In genomic region chr11:128239224-128239790, GRCh38 we compare ENCODE assay signal across 10 cellular contexts.
A peak's percentile ranks its signal among the peaks of the same experiment; 100 is the strongest.
DNase-seq lines count a peak whose midpoint lies in the region; ATAC-seq lines count a peak whose summit lies in the region.
"Had no signal": no experiment of that assay in that cellular context is flagged by ENCODE, and none has a peak within 500 bp of the region (broad histone marks: within the 10 kb centered on the region; RNA-seq: fewer than 3 reads in every experiment).

No MANE protein-coding gene starts in this region.

- peak overlapping the region; percentile 39 to 86 for H3K27ac Mint-ChIP-seq in activated naive CD4-positive, alpha-beta T cell treated with anti-CD3 and anti-CD28 coated beads, Interleukin-2, amount 50 U/mL, for 72 hours
- H3K27ac Mint-ChIP-seq: neural progenitor cell had no signal

- no peaks in the 10 kb centered on the region for H3K27me3 ChIP-seq in neuron (ENCODE audit: insufficient read depth, low read length)
- H3K27me3 ChIP-seq: neural progenitor cell had no signal

- peak overlapping the region; percentile 40 for H2AFZ ChIP-seq in neuron (ENCODE audit: low read depth, low read length)
- H2AFZ ChIP-seq: neural progenitor cell had no signal

- H3K9me3 ChIP-seq in neuron (ENCODE audit: low read length), result no peaks in the 10 kb centered on the region

- no peaks in the 10 kb centered on the region for H3K4me1 ChIP-seq in neuron (ENCODE audit: insufficient read depth, low read length)

- H3K36me3 Mint-ChIP-seq in activated naive CD4-positive, alpha-beta T cell treated with anti-CD3 and anti-CD28 coated beads, Interleukin-2, amount 50 U/mL, for 72 hours, result no peaks in the 10 kb centered on the region
- H3K36me3 Mint-ChIP-seq: neural progenitor cell had no signal

- ATAC-seq in GM21723 (IDR thresholded peaks at IDR 0.05; ENCODE audit: unreplicated experiment), result peak; percentile 5
- ATAC-seq in activated naive CD4-positive, alpha-beta T cell treated with anti-CD3 and anti-CD28 coated beads, Interleukin-2, amount 50 U/mL, for 72 hours, result peak; percentile 29 to 48
- no peak for ATAC-seq in GM18517 (IDR thresholded peaks at IDR 0.05; ENCODE audit: unreplicated experiment)

- no peaks in the 10 kb centered on the region for H3K9me3 Mint-ChIP-seq in activated naive CD4-positive, alpha-beta T cell treated with anti-CD3 and anti-CD28 coated beads, Interleukin-2, amount 50 U/mL, for 72 hours

- H3K36me3 ChIP-seq in neuron (ENCODE audit: insufficient read depth, low read length), result no peaks in the 10 kb centered on the region
- H3K36me3 ChIP-seq: neural progenitor cell had no signal

- no peak overlapping the region for H3K4me3 ChIP-seq in neuron (ENCODE audit: low read length)
- H3K4me3 ChIP-seq: neural progenitor cell had no signal

- peak; percentile 1 for DNase-seq in ELR (ENCODE audit: low read depth)
- DNase-seq in activated naive CD4-positive, alpha-beta T cell treated with anti-CD3 and anti-CD28 coated beads, Interleukin-2, amount 50 U/mL, for 72 hours (ENCODE audit: low spot score in 2 of 2), result no peak
- DNase-seq in NCI-H1092 treated with DMSO at 0.1 percent for 48 hours (lab: John Stamatoyannopoulos, UW), result no peak
- DNase-seq in effector CD4-positive, alpha-beta T cell, result no peak
- DNase-seq: activated CD8-positive, alpha-beta memory T cell treated with anti-CD3 and anti-CD28 coated beads, Interleukin-2, amount 50 U/mL, for 4 hours; Right ventricle myocardium superior had no signal
